8 cellular contexts compared by ENCODE assay signal in the genomic region with DNA sequence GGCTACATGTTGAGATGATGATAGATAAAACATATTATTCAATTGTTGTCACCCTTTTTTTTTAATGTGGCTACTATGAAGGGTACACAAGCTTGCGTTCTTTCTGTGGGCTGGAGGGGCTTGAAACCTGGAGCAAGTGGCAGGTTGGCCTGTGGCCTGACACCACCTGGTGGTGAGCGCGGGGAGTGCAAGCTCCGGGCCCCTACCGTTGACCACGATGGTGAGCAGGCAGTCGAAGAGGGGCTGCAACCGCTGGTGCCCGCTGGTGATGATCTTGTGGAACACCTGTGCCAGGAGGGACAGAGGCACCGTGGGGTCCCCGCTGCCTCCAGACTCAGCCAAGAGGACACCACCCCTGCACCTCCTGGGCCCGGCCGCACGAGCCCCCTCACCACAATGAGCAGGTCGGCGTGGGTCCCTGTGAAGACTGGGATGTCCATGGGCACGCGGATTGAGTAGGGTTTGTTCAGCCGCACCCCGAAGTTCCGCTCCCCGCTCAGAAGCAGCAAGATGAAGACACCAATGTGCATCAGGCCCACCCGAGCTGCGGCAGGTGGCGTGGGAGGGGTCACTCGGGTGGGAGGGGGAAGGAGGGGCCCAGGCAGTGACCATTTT. TPM values are rescaled to one million over a fixed set of nuclear protein-coding genes. Genes with fewer than 3 reads are reported as not detected.
DNase-seq lines count a peak whose midpoint lies in the region; ATAC-seq and TF ChIP-seq lines count a peak whose summit lies in the region.

No MANE protein-coding gene starts in this region.

- no peaks in the 10 kb centered on the region for H3K79me2 ChIP-seq in osteoblast (ENCODE audit: insufficient read depth, low read length)

- H3K36me3 Mint-ChIP-seq in activated T-cell treated with anti-CD3 and anti-CD28 coated beads, Interleukin-2, amount 50 U/mL, for 72 hours (ENCODE audit: insufficient read depth in 2 of 2) = no peaks in the 10 kb centered on the region

- H3K4me3 ChIP-seq in fibroblast of pulmonary artery (replicated peaks; ENCODE audit: low read depth, low read length) = no peak overlapping the region
- no peak overlapping the region for H3K4me3 ChIP-seq in osteoblast (ENCODE audit: insufficient read depth, low read length)
- no peak overlapping the region for H3K4me3 ChIP-seq in tibial artery

- no peak overlapping the region for H3K4me2 ChIP-seq in osteoblast (ENCODE audit: insufficient read depth, low read length)

- no peaks in the 10 kb centered on the region for H4K20me1 ChIP-seq in osteoblast (ENCODE audit: insufficient read depth, low read length)

- H3K9me3 Mint-ChIP-seq in activated T-cell treated with anti-CD3 and anti-CD28 coated beads, Interleukin-2, amount 50 U/mL, for 72 hours = no peaks in the 10 kb centered on the region

- intact Hi-C loops in tibial artery (cut with DNase I; ENCODE audit: low total_unique reads) = no loop called here

- peaks cover 2% of the 10 kb centered on the region for H3K27me3 ChIP-seq in osteoblast (ENCODE audit: insufficient read depth, low read length)
- H3K27me3 ChIP-seq in tibial artery = peaks cover 0 to 18% of the 10 kb centered on the region in 2 donors

- TF ChIP-seq CTCF in fibroblast of pulmonary artery (IDR thresholded peaks at IDR 0.05; ENCODE audit: low read length, missing control alignments) (peak; percentile 88), osteoblast (IDR thresholded peaks at IDR 0.05; ENCODE audit: extremely low read depth, low read depth, low read length) (peak; percentile 85), tibial artery (IDR thresholded peaks at IDR 0.05) (peak; percentile 85 to 91)

- no peak overlapping the region for H2AFZ ChIP-seq in osteoblast (ENCODE audit: low read length)

- H3K27me3 Mint-ChIP-seq in activated T-cell treated with anti-CD3 and anti-CD28 coated beads, Interleukin-2, amount 50 U/mL, for 72 hours (ENCODE audit: low read depth) = no peaks in the 10 kb centered on the region

- no peaks in the 10 kb centered on the region for H3K36me3 ChIP-seq in osteoblast (ENCODE audit: insufficient read depth, low read length)
- peaks cover 0 to 19% (median 0%) of the 10 kb centered on the region in 3 donors for H3K36me3 ChIP-seq in tibial artery

- DNase-seq in COLO829 (ENCODE audit: low spot score) (peak; percentile 57), HUDEP-2 (lab: John Stamatoyannopoulos, UW; ENCODE audit: unreplicated experiment in 76 of 76) (peak in 64 of 76 experiments; percentile 5 to 81 (median 54)), RPMI8226 (peak; percentile 75), fibroblast of pulmonary artery (ENCODE audit: low read depth) (peak; percentile 57), osteoblast (ENCODE audit: insufficient read length, low spot score, missing footprints) (peak; percentile 98), tibial artery (peak; percentile 63 to 82)
- DNase-seq in activated T-cell treated with anti-CD3 and anti-CD28 coated beads, Interleukin-2, amount 50 U/mL, for 72 hours = peak; percentile 85 to 91

- ATAC-seq in activated T-cell treated with anti-CD3 and anti-CD28 coated beads, Interleukin-2, amount 50 U/mL, for 72 hours (replicated peaks in 1 of 2) = peak; percentile 55 to 64
- no peak for ATAC-seq in HG03521 (IDR thresholded peaks at IDR 0.05; ENCODE audit: unreplicated experiment)

- peaks cover 5% of the 10 kb centered on the region for H3K4me1 Mint-ChIP-seq in activated T-cell treated with anti-CD3 and anti-CD28 coated beads, Interleukin-2, amount 50 U/mL, for 72 hours (ENCODE audit: low read depth)

- H3K27ac Mint-ChIP-seq in activated T-cell treated with anti-CD3 and anti-CD28 coated beads, Interleukin-2, amount 50 U/mL, for 72 hours = no peak overlapping the region

- H3K9me3 ChIP-seq in osteoblast (ENCODE audit: low read depth, low read length) (no peaks in the 10 kb centered on the region), tibial artery (no peaks in the 10 kb centered on the region)

- H3K4me3 Mint-ChIP-seq in activated T-cell treated with anti-CD3 and anti-CD28 coated beads, Interleukin-2, amount 50 U/mL, for 72 hours = no peak overlapping the region

- H3K4me1 ChIP-seq in osteoblast (ENCODE audit: insufficient read depth, low read length) (peaks cover 5% of the 10 kb centered on the region), tibial artery (peaks cover 0 to 4% (median 0%) of the 10 kb centered on the region in 4 donors)

- no peak overlapping the region for H3K27ac ChIP-seq in osteoblast (ENCODE audit: low read depth, low read length)
- no peak overlapping the region for H3K27ac ChIP-seq in tibial artery

RNA-seq across cellular contexts. Expression of a gene that starts 14.5 kb away (rescaled TPM):
- total RNA-seq in activated T-cell treated with anti-CD3 and anti-CD28 coated beads, Interleukin-2, amount 50 U/mL, for 72 hours = 1 to 10 TPM; 7.3 to 7.4 TPM
- 0.36 TPM in 1 of 2 replicates, not detected in the other for total RNA-seq in osteoblast

RNA-seq across cellular contexts. Expression of a gene that starts 22.3 kb away (rescaled TPM):
- total RNA-seq in activated T-cell treated with anti-CD3 and anti-CD28 coated beads, Interleukin-2, amount 50 U/mL, for 72 hours = not detected
- not detected in 2 replicates for total RNA-seq in osteoblast

RNA-seq across cellular contexts. Expression of a gene that starts 29.4 kb away (rescaled TPM):
- total RNA-seq in activated T-cell treated with anti-CD3 and anti-CD28 coated beads, Interleukin-2, amount 50 U/mL, for 72 hours = under 1 TPM; 0.56 to 0.72 TPM
- total RNA-seq in osteoblast = 15.9 and 16.6 TPM in 2 replicates

RNA-seq across cellular contexts. Expression of a gene that starts 34.0 kb away (rescaled TPM):
- not detected for total RNA-seq in activated T-cell treated with anti-CD3 and anti-CD28 coated beads, Interleukin-2, amount 50 U/mL, for 72 hours
- total RNA-seq in osteoblast = not detected in 2 replicates

RNA-seq across cellular contexts. Expression of a gene that starts 35.0 kb away (rescaled TPM):
- total RNA-seq in activated T-cell treated with anti-CD3 and anti-CD28 coated beads, Interleukin-2, amount 50 U/mL, for 72 hours = not detected
- total RNA-seq in osteoblast = not detected in 2 replicates
